Comparison of ENCODE assay signal across 16 cellular contexts in genomic region chr11:6538456-6538855, GRCh38. TPM values are rescaled to one million over a fixed set of nuclear protein-coding genes. Genes with fewer than 3 reads are reported as not detected.
DNase-seq lines count a peak whose midpoint lies in the region; ATAC-seq, FAIRE-seq and TF ChIP-seq lines count a peak whose summit lies in the region.
"Had no signal": no experiment of that assay in that cellular context is flagged by ENCODE, and none has a peak within 500 bp of the region (broad histone marks: within the 10 kb centered on the region; RNA-seq: fewer than 3 reads in every experiment).

No MANE protein-coding gene starts in this region.

- no peak overlapping the region for H3K14ac ChIP-seq in mesenchymal stem cell (ENCODE audit: low read length in 2 of 2)

- H3K36me3 ChIP-seq in GM23338 (ENCODE audit: insufficient read depth) (no peaks in the 10 kb centered on the region), astrocyte (ENCODE audit: insufficient read depth, low read length) (peaks cover 2% of the 10 kb centered on the region), mesenchymal stem cell (ENCODE audit: control insufficient read depth in 1 of 2, insufficient read depth in 2 of 2, low read depth in 1 of 2, low read length in 2 of 2) (peaks cover 9 to 30% of the 10 kb centered on the region in 2 experiments)

- no peaks in the 10 kb centered on the region for H3F3A ChIP-seq in GM23338 (replicated peaks; ENCODE audit: low read depth)

- H3K18ac ChIP-seq in mesenchymal stem cell (ENCODE audit: low read depth in 1 of 2, low read length in 2 of 2): no peak overlapping the region

- H3K4me3 Mint-ChIP-seq in GM23338 (no peak overlapping the region), astrocyte (ENCODE audit: unreplicated experiment) (no peak overlapping the region)
- H3K4me3 Mint-ChIP-seq: CD4-positive, CD25-positive, alpha-beta regulatory T cell had no signal

- no peak overlapping the region for H2BK120ac ChIP-seq in mesenchymal stem cell (ENCODE audit: low read depth, low read length)

- FAIRE-seq in astrocyte (lab: Jason Lieb, UNC): no peak
- FAIRE-seq: RCC 7860 had no signal

- H3K9me3 ChIP-seq in astrocyte (ENCODE audit: insufficient read depth, low read depth, low read length) (no peaks in the 10 kb centered on the region), mesenchymal stem cell (ENCODE audit: control insufficient read depth, low read length) (no peaks in the 10 kb centered on the region)
- H3K9me3 ChIP-seq: Caco-2 had no signal

- DNase-seq in GM23338 (ENCODE audit: low spot score) (peak; percentile 19), astrocyte (ENCODE audit: low read depth) (no peak), mesenchymal stem cell (no peak), NCI-H526 (lab: John Stamatoyannopoulos, UW) (no peak)
- DNase-seq in activated CD4-positive, CD25-positive, alpha-beta regulatory T cell (lab: John Stamatoyannopoulos, UW): no peak
- DNase-seq: Caco-2; CD4-positive, CD25-positive, alpha-beta regulatory T cell; NCI-H1417 treated with DMSO at 0.1 percent for 48 hours; NCI-H1930; NCI-H446 treated with DMSO at 0.1 percent for 48 hours; NCI-H774; SHP77 treated with DMSO at 0.1 percent for 48 hours had no signal

- peak overlapping the region; percentile 70 for H4K8ac ChIP-seq in mesenchymal stem cell (ENCODE audit: low read length)

- H3K27me3 Mint-ChIP-seq in GM23338 (ENCODE audit: insufficient read depth, low read depth, poor library complexity) (peaks cover 7% of the 10 kb centered on the region), astrocyte (ENCODE audit: low read depth, unreplicated experiment) (no peaks in the 10 kb centered on the region)
- H3K27me3 Mint-ChIP-seq: CD4-positive, CD25-positive, alpha-beta regulatory T cell had no signal

- H2BK5ac ChIP-seq in mesenchymal stem cell (ENCODE audit: low read depth, low read length, poor library complexity, severe bottlenecking): no peak overlapping the region

- ATAC-seq in GM23338: peak; percentile 84
- ATAC-seq in GM21367 (IDR thresholded peaks at IDR 0.05; ENCODE audit: unreplicated experiment): no peak
- ATAC-seq: SK-N-SH treated with all-trans-retinoic acid at 6 μM for 48 hours had no signal

- H3K79me1 ChIP-seq in mesenchymal stem cell (replicated peaks; ENCODE audit: low read length, poor library complexity, severe bottlenecking): no peaks in the 10 kb centered on the region

- no peak overlapping the region for H3K4me2 ChIP-seq in GM23338
- H3K4me2 ChIP-seq in astrocyte (ENCODE audit: low read length): no peak overlapping the region
- no peak overlapping the region for H3K4me2 ChIP-seq in mesenchymal stem cell (ENCODE audit: low read length, poor library complexity, severe bottlenecking)

- H2AFZ ChIP-seq in GM23338 (no peak overlapping the region), astrocyte (ENCODE audit: low read depth, low read length) (no peak overlapping the region), mesenchymal stem cell (ENCODE audit: low read depth, low read length) (no peak overlapping the region)

- H3K36me3 Mint-ChIP-seq in GM23338 (ENCODE audit: low read depth) (no peaks in the 10 kb centered on the region), astrocyte (ENCODE audit: low read depth, unreplicated experiment) (peaks cover 11% of the 10 kb centered on the region)

- H3K79me2 ChIP-seq in GM23338 (replicated peaks; ENCODE audit: insufficient read depth) (no peaks in the 10 kb centered on the region), astrocyte (ENCODE audit: insufficient read depth, low read length) (no peaks in the 10 kb centered on the region)

- no peak overlapping the region for H2AK5ac ChIP-seq in mesenchymal stem cell (ENCODE audit: low read length, severe bottlenecking)

- H3K27me3 ChIP-seq in GM23338 (ENCODE audit: insufficient read depth) (no peaks in the 10 kb centered on the region), astrocyte (ENCODE audit: insufficient read depth, low read length) (no peaks in the 10 kb centered on the region), mesenchymal stem cell (ENCODE audit: control insufficient read depth in 1 of 2, insufficient read depth in 1 of 2, low read length in 2 of 2) (no peaks in the 10 kb centered on the region)

- H2BK12ac ChIP-seq in mesenchymal stem cell (ENCODE audit: low read length in 2 of 2): no peak overlapping the region

- no peaks in the 10 kb centered on the region for H3K9me2 ChIP-seq in GM23338 (ENCODE audit: insufficient read depth)

- no peak overlapping the region for H3K4me3 ChIP-seq in GM23338
- H3K4me3 ChIP-seq in astrocyte (ENCODE audit: insufficient read depth, low read depth, low read length): no peak overlapping the region
- no peak overlapping the region for H3K4me3 ChIP-seq in mesenchymal stem cell (ENCODE audit: insufficient read depth in 1 of 2, low read depth in 1 of 2, low read length in 2 of 2)

- peaks cover 17% of the 10 kb centered on the region for H3K4me1 Mint-ChIP-seq in GM23338
- H3K4me1 Mint-ChIP-seq in astrocyte (ENCODE audit: low read depth, unreplicated experiment): no peaks in the 10 kb centered on the region

- H3K4ac ChIP-seq in mesenchymal stem cell (ENCODE audit: low read depth in 1 of 2, low read length in 2 of 2): no peak overlapping the region

- 81% methylated on average over 7 of the region's 8 CpGs for WGBS in mesenchymal stem cell

- no peaks in the 10 kb centered on the region for H3K9me3 Mint-ChIP-seq in GM23338
- no peaks in the 10 kb centered on the region for H3K9me3 Mint-ChIP-seq in astrocyte (ENCODE audit: unreplicated experiment)
- H3K9me3 Mint-ChIP-seq: CD4-positive, CD25-positive, alpha-beta regulatory T cell had no signal

- H4K20me1 ChIP-seq in GM23338 (replicated peaks; ENCODE audit: insufficient read depth): no peaks in the 10 kb centered on the region
- H4K20me1 ChIP-seq in astrocyte (ENCODE audit: insufficient read depth, low read length): no peaks in the 10 kb centered on the region

- H3K23ac ChIP-seq in mesenchymal stem cell (ENCODE audit: low read length in 2 of 2): no peak overlapping the region

- 0 out of 2 replicates have a peak overlapping the region, but pooled peaks have one; percentile 5 for H3K27ac ChIP-seq in C4-2B
- no peak overlapping the region for H3K27ac ChIP-seq in GM23338 (ENCODE audit: low read depth)
- H3K27ac ChIP-seq in astrocyte (ENCODE audit: low read depth, low read length): no peak overlapping the region
- H3K27ac ChIP-seq in mesenchymal stem cell (ENCODE audit: low read length, poor library complexity, severe bottlenecking): no peak overlapping the region

- TF ChIP-seq CTCF in C4-2B (conservative IDR thresholded peaks at IDR 0.05): no peak
- TF ChIP-seq CTCF in GM23338 (conservative IDR thresholded peaks at IDR 0.05; ENCODE audit: low read depth in 2 of 2): no peak
- no peak for TF ChIP-seq CTCF in astrocyte (IDR thresholded peaks at IDR 0.05; ENCODE audit: insufficient read depth, low read depth, low read length)

- no peak overlapping the region for H4K91ac ChIP-seq in mesenchymal stem cell (ENCODE audit: low read length)

- H3K27ac Mint-ChIP-seq in GM23338 (peak overlapping the region; percentile 33; the same call in 1 of the 2 replicates), astrocyte (ENCODE audit: unreplicated experiment) (peak overlapping the region; percentile 8)
- H3K27ac Mint-ChIP-seq: CD4-positive, CD25-positive, alpha-beta regulatory T cell had no signal

- no peak overlapping the region for H2BK15ac ChIP-seq in mesenchymal stem cell (ENCODE audit: low read depth, poor library complexity, severe bottlenecking)

- no peaks in the 10 kb centered on the region for H3K4me1 ChIP-seq in GM23338 (ENCODE audit: insufficient read depth)
- no peaks in the 10 kb centered on the region for H3K4me1 ChIP-seq in astrocyte (ENCODE audit: insufficient read depth, low read length)
- peaks cover 1% of the 10 kb centered on the region for H3K4me1 ChIP-seq in mesenchymal stem cell (ENCODE audit: control insufficient read depth, insufficient read depth, low read depth, low read length)

- H3K9ac ChIP-seq in astrocyte (ENCODE audit: low read length): no peak overlapping the region
- H3K9ac ChIP-seq in mesenchymal stem cell (ENCODE audit: low read length): no peak overlapping the region

TF ChIP-seq in GM23338, 12 proteins besides CTCF, POLR2A, EP300 and RAD21:
- TF ChIP-seq NANOG (IDR thresholded peaks at IDR 0.05; ENCODE audit: borderline replicate concordance) (no peak), ZNF114 (CRISPR knock-in tag; IDR thresholded peaks at IDR 0.05) (no peak), CREB1 (CRISPR knock-in tag; IDR thresholded peaks at IDR 0.05; ENCODE audit: low read depth) (no peak)

RNA-seq across cellular contexts. Expression of gene DNHD1, which starts 41.4 kb away (rescaled TPM):
- total RNA-seq in GM23338 (2014; rRNA removed; shearing (Covaris generic)): 7.2 and 9.6 TPM in 2 replicates
- polyA plus RNA-seq in GM23338 (2016; fragmentation: Nextera tagmentation; extraction: Ambion mirVana): 2.5 and 3.6 TPM in 2 replicates
- total RNA-seq in astrocyte: 8.2 and 8.3 TPM in 2 replicates
- 1.4 TPM for polyA plus RNA-seq in mesenchymal stem cell (2013, experiment 1 of 2)
- polyA plus RNA-seq in mesenchymal stem cell (2013, experiment 2 of 2): 1.4 TPM

RNA-seq across cellular contexts. Expression of gene TIMM10B, which starts 57.2 kb away (rescaled TPM):
- 54.2 and 76.4 TPM in 2 replicates for total RNA-seq in GM23338 (2014; rRNA removed; shearing (Covaris generic))
- 25.0 and 30.8 TPM in 2 replicates for polyA plus RNA-seq in GM23338 (2016; fragmentation: Nextera tagmentation; extraction: Ambion mirVana)
- total RNA-seq in astrocyte: 35.2 and 38.2 TPM in 2 replicates
- polyA plus RNA-seq in mesenchymal stem cell (2013, experiment 1 of 2): 44.6 TPM
- polyA plus RNA-seq in mesenchymal stem cell (2013, experiment 2 of 2): 48.4 TPM

RNA-seq across cellular contexts. Expression of gene ARFIP2, which starts 57.3 kb away (rescaled TPM):
- 61.5 and 65.4 TPM in 2 replicates for total RNA-seq in GM23338 (2014; rRNA removed; shearing (Covaris generic))
- 34.8 and 35.4 TPM in 2 replicates for polyA plus RNA-seq in GM23338 (2016; fragmentation: Nextera tagmentation; extraction: Ambion mirVana)
- total RNA-seq in astrocyte: 66.3 and 71.8 TPM in 2 replicates
- polyA plus RNA-seq in mesenchymal stem cell (2013, experiment 1 of 2): 47.6 TPM
- 46.2 TPM for polyA plus RNA-seq in mesenchymal stem cell (2013, experiment 2 of 2)
